8 cellular contexts compared by ENCODE assay signal in genomic region chr6:31727034-31727716, GRCh38. TPM values are rescaled to one million over a fixed set of nuclear protein-coding genes. Genes with fewer than 3 reads are reported as not detected.
DNase-seq lines count a peak whose midpoint lies in the region; TF ChIP-seq lines count a peak whose summit lies in the region.

No MANE protein-coding gene starts in this region.

- H3K27ac ChIP-seq in left ventricle myocardium inferior (replicated peaks): peak overlapping the region; percentile 98
- H3K27ac ChIP-seq in transverse colon: peak overlapping the region; percentile 94 to 99 (median 96)

- H3K4me1 Mint-ChIP-seq in activated naive CD4-positive, alpha-beta T cell treated with anti-CD3 and anti-CD28 coated beads, Interleukin-2, amount 10 ng/mL, durations not matched to agents 7 days and 5 days: peaks cover 71% of the 10 kb centered on the region

- no peaks in the 10 kb centered on the region for H3K9me3 ChIP-seq in left ventricle myocardium inferior (replicated peaks)
- H3K9me3 ChIP-seq in transverse colon: no peaks in the 10 kb centered on the region
- no peaks in the 10 kb centered on the region for H3K9me3 ChIP-seq in HAP-1

- H3K4me1 ChIP-seq in left ventricle myocardium inferior (peaks cover 46% of the 10 kb centered on the region), transverse colon (peaks cover 14 to 49% (median 30%) of the 10 kb centered on the region in 4 donors), HAP-1 (peaks cover 4% of the 10 kb centered on the region; the same call in 1 of the 2 replicates)

- 61% methylated on average over 7 of the region's 7 CpGs; no CpG with 5 or more reads in 1 of the 2 donors for WGBS in transverse colon (ENCODE audit: low coverage in 1 of 2), 2 donors

- CTCF ChIA-PET in activated naive CD4-positive, alpha-beta T cell treated with anti-CD3 and anti-CD28 coated beads, Interleukin-2, amount 10 ng/mL, durations not matched to agents 7 days and 5 days (lab: Charles Lee): interaction anchor here (1.4 to 2.2 kb wide), 4 partner anchors 12 to 88 kb away, joined by 5 to 11 read pairs (median 7); partner anchors contain the start of genes ABHD16A, HSPA1A and HSPA1L

- no peaks in the 10 kb centered on the region for H3K9me3 Mint-ChIP-seq in activated naive CD4-positive, alpha-beta T cell treated with anti-CD3 and anti-CD28 coated beads, Interleukin-2, amount 10 ng/mL, durations not matched to agents 7 days and 5 days

- TF ChIP-seq POLR2A in transverse colon (IDR thresholded peaks at IDR 0.05): peak; percentile 11

- no peaks in the 10 kb centered on the region for H3K27me3 Mint-ChIP-seq in activated naive CD4-positive, alpha-beta T cell treated with anti-CD3 and anti-CD28 coated beads, Interleukin-2, amount 10 ng/mL, durations not matched to agents 7 days and 5 days

- H3K27me3 ChIP-seq in left ventricle myocardium inferior (ENCODE audit: low read depth): no peaks in the 10 kb centered on the region
- H3K27me3 ChIP-seq in transverse colon: no peaks in the 10 kb centered on the region
- no peaks in the 10 kb centered on the region for H3K27me3 ChIP-seq in HAP-1 (ENCODE audit: low read depth)

- TF ChIP-seq CTCF in left ventricle myocardium inferior (IDR thresholded peaks at IDR 0.05; ENCODE audit: borderline replicate concordance): no peak
- TF ChIP-seq CTCF in transverse colon (IDR thresholded peaks at IDR 0.05): no peak

- H3K4me3 ChIP-seq in left ventricle myocardium inferior (peak overlapping the region; percentile 93), transverse colon (no peak overlapping the region), HAP-1 (no peak overlapping the region)

- no peak for TF ChIP-seq EP300 in transverse colon (IDR thresholded peaks at IDR 0.05; ENCODE audit: low read depth)

- in situ Hi-C loops in transverse colon (cut with MboI; ENCODE audit: low pct_ligation_motif_present in 1 of 4, low pct_unique_long_range_greater_than_20kb in 1 of 4, low sequenced_read_pairs in 3 of 4) (no loop called here), HAP-1 (cut with MboI; ENCODE audit: low sequenced_read_pairs) (no loop called here)

- peak; percentile 51 for DNase-seq in activated naive CD4-positive, alpha-beta T cell treated with anti-CD3 and anti-CD28 coated beads, Interleukin-2, amount 10 ng/mL, durations not matched to agents 7 days and 5 days
- no peak for DNase-seq in activated naive CD4-positive, alpha-beta T cell treated with anti-CD3 and anti-CD28 coated beads, Interleukin-2, amount 50 U/mL, for 16 hours
- DNase-seq in OCI-M1 (lab: John Stamatoyannopoulos, UW) (peak; percentile 60), left ventricle myocardium inferior (no peak), transverse colon (peak; percentile 51), HAP-1 (ENCODE audit: low spot score in 2 of 2) (no peak), NCI-H1092 treated with DMSO at 0.1 percent for 48 hours (lab: John Stamatoyannopoulos, UW) (no peak)
- DNase-seq in stimulated activated CD8-positive, alpha-beta memory T cell treated with anti-CD3 and anti-CD28 coated beads, Interleukin-4, amount 100 ng/mL, for 48 hours: no peak

- peak overlapping the region; percentile 90 for H3K27ac Mint-ChIP-seq in activated naive CD4-positive, alpha-beta T cell treated with anti-CD3 and anti-CD28 coated beads, Interleukin-2, amount 10 ng/mL, durations not matched to agents 7 days and 5 days

- intact Hi-C loops in left ventricle myocardium inferior (cut with micrococcal nuclease) (no loop called here), transverse colon (cut with DNase I; ENCODE audit: low total_unique reads) (loop anchor here (5.0 kb wide), 1 partner anchor 105 kb away; no protein-coding TSS in a partner anchor)

- H3K4me3 Mint-ChIP-seq in activated naive CD4-positive, alpha-beta T cell treated with anti-CD3 and anti-CD28 coated beads, Interleukin-2, amount 10 ng/mL, durations not matched to agents 7 days and 5 days: peak overlapping the region; percentile 66

- H3K36me3 ChIP-seq in left ventricle myocardium inferior: peaks cover 44% of the 10 kb centered on the region
- peaks cover 0 to 14% (median 5%) of the 10 kb centered on the region in 4 donors for H3K36me3 ChIP-seq in transverse colon
- H3K36me3 ChIP-seq in HAP-1 (replicated peaks): peaks cover 17% of the 10 kb centered on the region

- H3K36me3 Mint-ChIP-seq in activated naive CD4-positive, alpha-beta T cell treated with anti-CD3 and anti-CD28 coated beads, Interleukin-2, amount 10 ng/mL, durations not matched to agents 7 days and 5 days: peaks cover 46% of the 10 kb centered on the region

RNA-seq across cellular contexts. Expression of gene DDAH2, which starts 1.9 kb away (rescaled TPM):
- total RNA-seq in left ventricle myocardium inferior (36.1 TPM), transverse colon (100 to 1,000 TPM in 3 of 4 donors, 10 to 100 TPM in 1; 78.3 to 148 (median 107) TPM)

RNA-seq across cellular contexts. Expression of gene MPIG6B, which starts 4.0 kb away (rescaled TPM):
- total RNA-seq in left ventricle myocardium inferior (0.19 TPM), transverse colon (under 1 TPM in 1 of 4 donors, not detected in 3; 0.16 TPM)

RNA-seq across cellular contexts. Expression of gene LY6G6C, which starts 5.6 kb away (rescaled TPM):
- not detected for total RNA-seq in left ventricle myocardium inferior
- total RNA-seq in transverse colon: not detected

RNA-seq across cellular contexts. Expression of gene CLIC1, which starts 9.2 kb away (rescaled TPM):
- total RNA-seq in left ventricle myocardium inferior (78.0 TPM), transverse colon (100 to 1,000 TPM; 253 to 375 (median 362) TPM)

RNA-seq across cellular contexts. Expression of gene LY6G6D, which starts 12.0 kb away (rescaled TPM):
- total RNA-seq in left ventricle myocardium inferior: not detected
- not detected for total RNA-seq in transverse colon

Comparison
In these comparisons a context has a peak if more than half of its experiments do, and no peak if none do; other contexts are left out.
1. DNase-seq: peak in activated naive CD4-positive, alpha-beta T cell treated with anti-CD3 and anti-CD28 coated beads, Interleukin-2, amount 10 ng/mL, durations not matched to agents 7 days and 5 days (single experiment), OCI-M1 (single experiment) and transverse colon (single experiment); none in activated naive CD4-positive, alpha-beta T cell treated with anti-CD3 and anti-CD28 coated beads, Interleukin-2, amount 50 U/mL, for 16 hours (single experiment), left ventricle myocardium inferior (single experiment), stimulated activated CD8-positive, alpha-beta memory T cell treated with anti-CD3 and anti-CD28 coated beads, Interleukin-4, amount 100 ng/mL, for 48 hours (single experiment), HAP-1 (0 of 2) and NCI-H1092 treated with DMSO at 0.1 percent for 48 hours (single experiment).